Comparison of ENCODE assay signal across 15 cellular contexts in the genomic region with DNA sequence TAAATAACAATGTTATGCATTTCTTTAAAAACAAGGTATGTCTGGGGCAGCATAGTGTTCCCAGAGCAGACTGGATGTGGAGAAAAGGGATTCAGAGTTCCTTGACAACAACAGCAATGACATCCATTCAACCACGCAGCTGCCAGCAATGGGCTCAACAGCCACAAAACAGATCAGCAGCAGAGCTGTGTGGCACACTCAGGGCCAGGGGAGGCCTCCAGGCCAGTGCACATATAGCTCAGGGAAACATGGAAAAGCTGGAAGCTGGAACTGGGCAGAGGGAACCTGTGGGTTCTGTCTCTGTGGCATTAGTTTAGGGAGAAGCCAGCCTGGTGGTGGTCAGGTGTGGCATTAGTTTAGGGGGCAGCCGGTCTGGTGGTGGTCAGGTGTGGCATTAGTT.
DNase-seq lines count a peak whose midpoint lies in the region; ATAC-seq and TF ChIP-seq lines count a peak whose summit lies in the region.
"Had no signal": no experiment of that assay in that cellular context is flagged by ENCODE, and none has a peak within 500 bp of the region (broad histone marks: within the 10 kb centered on the region; RNA-seq: fewer than 3 reads in every experiment).

No MANE protein-coding gene starts in this region.

- H3K4me3 Mint-ChIP-seq in WTC11 (no peak overlapping the region), type B pancreatic cell (no peak overlapping the region)
- H3K4me3 Mint-ChIP-seq in stimulated activated memory B cell treated with anti-CD40 and anti-IgM and Interleukin-4, amounts not matched to agents 10 μg/mL and 1 μg/mL and 100 μg/mL, for 72 hours, result no peak overlapping the region
- H3K4me3 Mint-ChIP-seq: CD4-positive, alpha-beta memory T cell; HFFc6 had no signal

- H2BK15ac ChIP-seq in neuronal stem cell (ENCODE audit: low read length), result no peak overlapping the region

- H3K4me3 ChIP-seq in coronary artery (no peak overlapping the region), neuronal stem cell (ENCODE audit: low read length in 2 of 2) (no peak overlapping the region)
- H3K4me3 ChIP-seq: HAP-1 had no signal

- WGBS in neuronal stem cell (ENCODE audit: extremely low coverage in 2 of 2, insufficient read length in 2 of 2, insufficient replicate concordance in 1 of 2), 2 donors, result no CpG with 5 or more reads among the region's 2 CpGs

- H3K9me3 Mint-ChIP-seq in WTC11 (0 out of 2 replicates have a peak, but pooled peaks cover 4% of the 10 kb centered on the region), type B pancreatic cell (peaks cover 6% of the 10 kb centered on the region)
- H3K9me3 Mint-ChIP-seq in stimulated activated memory B cell treated with anti-CD40 and anti-IgM and Interleukin-4, amounts not matched to agents 10 μg/mL and 1 μg/mL and 100 μg/mL, for 72 hours, result peaks cover 3% of the 10 kb centered on the region

- no peak overlapping the region for H2BK120ac ChIP-seq in neuronal stem cell (ENCODE audit: low read depth, low read length)

- no peak for DNase-seq in WTC11 (ENCODE audit: low spot score)
- peak; percentile 38 for DNase-seq in coronary artery (ENCODE audit: low spot score)
- DNase-seq in neuronal stem cell (ENCODE audit: low spot score), result no peak
- DNase-seq in type B pancreatic cell (ENCODE audit: extremely low spot score, unreplicated experiment), result peak; percentile 42
- DNase-seq: C1 segment of cervical spinal cord; Caco-2; CD4-positive, alpha-beta memory T cell; DMS153; DMS79 treated with DMSO at 0.1 percent for 48 hours; GF-D8; GOT3; HFFc6 had no signal

- H3K18ac ChIP-seq in neuronal stem cell (ENCODE audit: low read length), result peak overlapping the region; percentile 44

- H3K9ac ChIP-seq in neuronal stem cell (ENCODE audit: low read depth, low read length, poor library complexity), result no peak overlapping the region

- H3K27me3 Mint-ChIP-seq in WTC11 (ENCODE audit: low read depth) (no peaks in the 10 kb centered on the region), type B pancreatic cell (no peaks in the 10 kb centered on the region)
- peaks cover 12% of the 10 kb centered on the region for H3K27me3 Mint-ChIP-seq in stimulated activated memory B cell treated with anti-CD40 and anti-IgM and Interleukin-4, amounts not matched to agents 10 μg/mL and 1 μg/mL and 100 μg/mL, for 72 hours

- CTCF ChIA-PET in WTC11 (lab: Charles Lee), result no interaction called here

- no peaks in the 10 kb centered on the region for H3K79me1 ChIP-seq in neuronal stem cell (ENCODE audit: low read depth, low read length)

- no peak overlapping the region for H2AFZ ChIP-seq in neuronal stem cell (ENCODE audit: low read length)

- H3K36me3 Mint-ChIP-seq in WTC11 (no peaks in the 10 kb centered on the region), type B pancreatic cell (no peaks in the 10 kb centered on the region)
- no peaks in the 10 kb centered on the region for H3K36me3 Mint-ChIP-seq in stimulated activated memory B cell treated with anti-CD40 and anti-IgM and Interleukin-4, amounts not matched to agents 10 μg/mL and 1 μg/mL and 100 μg/mL, for 72 hours
- H3K36me3 Mint-ChIP-seq: CD4-positive, alpha-beta memory T cell had no signal

- H4K91ac ChIP-seq in neuronal stem cell (ENCODE audit: low read depth, low read length, poor library complexity), result no peak overlapping the region

- no peaks in the 10 kb centered on the region for H3K36me3 ChIP-seq in neuronal stem cell (replicated peaks in 1 of 2; ENCODE audit: control insufficient read depth in 2 of 2, insufficient read depth in 2 of 2, low read length in 2 of 2)
- H3K36me3 ChIP-seq: HAP-1 had no signal

- POLR2A ChIA-PET in WTC11 (lab: Charles Lee), result no interaction called here

- H3K4me2 ChIP-seq in neuronal stem cell (ENCODE audit: insufficient read depth, low read length, poor library complexity, severe bottlenecking), result no peak overlapping the region

- no peak overlapping the region for H3K27ac Mint-ChIP-seq in WTC11
- H3K27ac Mint-ChIP-seq in type B pancreatic cell, result no peak overlapping the region
- no peak overlapping the region for H3K27ac Mint-ChIP-seq in stimulated activated memory B cell treated with anti-CD40 and anti-IgM and Interleukin-4, amounts not matched to agents 10 μg/mL and 1 μg/mL and 100 μg/mL, for 72 hours
- H3K27ac Mint-ChIP-seq: CD4-positive, alpha-beta memory T cell; HFFc6 had no signal

- no peak overlapping the region for H2BK5ac ChIP-seq in neuronal stem cell (ENCODE audit: low read length)

- no peak overlapping the region for H3K27ac ChIP-seq in coronary artery
- no peak overlapping the region for H3K27ac ChIP-seq in neuronal stem cell (replicated peaks; ENCODE audit: low read length)

- no peak overlapping the region for H4K8ac ChIP-seq in neuronal stem cell (ENCODE audit: low read depth, low read length)

- ATAC-seq in WTC11 (no peak), GM19397 (IDR thresholded peaks at IDR 0.05; ENCODE audit: unreplicated experiment) (no peak)
- ATAC-seq in stimulated activated memory B cell treated with anti-CD40 and anti-IgM and Interleukin-4, amounts not matched to agents 10 μg/mL and 1 μg/mL and 100 μg/mL, for 72 hours, result no peak

- H3K9me3 ChIP-seq in neuronal stem cell (replicated peaks in 1 of 2; ENCODE audit: control insufficient read depth in 2 of 2, insufficient read depth in 1 of 2, low read depth in 1 of 2, low read length in 2 of 2), result no peaks in the 10 kb centered on the region
- H3K9me3 ChIP-seq: Caco-2, HAP-1 had no signal

- H2BK12ac ChIP-seq in neuronal stem cell (ENCODE audit: low read length), result no peak overlapping the region

- TF ChIP-seq CTCF in WTC11 (IDR thresholded peaks at IDR 0.05) (no peak), coronary artery (IDR thresholded peaks at IDR 0.05) (no peak), type B pancreatic cell (conservative IDR thresholded peaks at IDR 0.05) (no peak)

- no peak overlapping the region for H3K23ac ChIP-seq in neuronal stem cell (ENCODE audit: low read depth, low read length, poor library complexity)

- peaks cover 0 to 3% of the 10 kb centered on the region in 2 donors for H3K4me1 ChIP-seq in neuronal stem cell (ENCODE audit: control insufficient read depth in 2 of 2, insufficient read depth in 1 of 2, low read depth in 1 of 2, low read length in 2 of 2)
- H3K4me1 ChIP-seq: Caco-2, HAP-1 had no signal

- no peak overlapping the region for H2AK5ac ChIP-seq in neuronal stem cell (ENCODE audit: low read depth, low read length)

- H3K27me3 ChIP-seq in neuronal stem cell (ENCODE audit: control insufficient read depth in 3 of 3, insufficient read depth in 3 of 3, low read depth in 1 of 3, low read length in 3 of 3), result no peaks in the 10 kb centered on the region

- H3K14ac ChIP-seq in neuronal stem cell (ENCODE audit: low read length), result no peak overlapping the region

- no peak overlapping the region for H3K4ac ChIP-seq in neuronal stem cell (ENCODE audit: low read length)

- H3K4me1 Mint-ChIP-seq in WTC11, result peaks cover 11% of the 10 kb centered on the region
- H3K4me1 Mint-ChIP-seq in type B pancreatic cell (ENCODE audit: unreplicated experiment), result peaks cover 12% of the 10 kb centered on the region
- no peaks in the 10 kb centered on the region for H3K4me1 Mint-ChIP-seq in stimulated activated memory B cell treated with anti-CD40 and anti-IgM and Interleukin-4, amounts not matched to agents 10 μg/mL and 1 μg/mL and 100 μg/mL, for 72 hours
- H3K4me1 Mint-ChIP-seq: CD4-positive, alpha-beta memory T cell had no signal

TF ChIP-seq in WTC11, 78 proteins besides CTCF, POLR2A, EP300 and RAD21 (continues in another document):
- TF ChIP-seq ZNF425 (CRISPR knock-in tag; conservative IDR thresholded peaks at IDR 0.05) (no peak), PRDM15 (CRISPR knock-in tag; IDR thresholded peaks at IDR 0.05) (peak; percentile 65)

Comparison
In these comparisons a context has a peak if more than half of its experiments do, and no peak if none do; other contexts are left out.
1. DNase-seq: peak in coronary artery (single experiment) and type B pancreatic cell (single experiment); none in WTC11 (single experiment) and neuronal stem cell (single experiment).